20 cellular contexts compared by ENCODE assay signal in genomic region chrX:47814853-47815252, GRCh38. TPM values are rescaled to one million over a fixed set of nuclear protein-coding genes. Genes with fewer than 3 reads are reported as not detected.
DNase-seq lines count a peak whose midpoint lies in the region; ATAC-seq and TF ChIP-seq lines count a peak whose summit lies in the region.
"Had no signal": no experiment of that assay in that cellular context is flagged by ENCODE, and none has a peak within 500 bp of the region (broad histone marks: within the 10 kb centered on the region; RNA-seq: fewer than 3 reads in every experiment).

No MANE protein-coding gene starts in this region.

- ATAC-seq in Right ventricle myocardium superior (ENCODE audit: poor library complexity) (peak; percentile 55), mucosa of descending colon (peak; percentile 53), HG02763 (IDR thresholded peaks at IDR 0.05; ENCODE audit: unreplicated experiment) (no peak)

- no peak overlapping the region for H3K9ac ChIP-seq in NT2/D1 (ENCODE audit: insufficient read length, low read depth)

- TF ChIP-seq CTCF in cardiac fibroblast (IDR thresholded peaks at IDR 0.05; ENCODE audit: low read depth, low read length) (peak; percentile 5), mucosa of descending colon (IDR thresholded peaks at IDR 0.05) (no peak)

- H3K4me1 ChIP-seq in NT2/D1 (ENCODE audit: insufficient read depth, insufficient read length), result no peaks in the 10 kb centered on the region
- peaks cover 3% of the 10 kb centered on the region for H3K4me1 ChIP-seq in mucosa of descending colon (ENCODE audit: low read depth)

- no peaks in the 10 kb centered on the region for H3K27me3 ChIP-seq in NT2/D1 (ENCODE audit: insufficient read depth, insufficient read length)
- H3K27me3 ChIP-seq: ovary, stomach had no signal

- intact Hi-C loops in Right ventricle myocardium superior (cut with DNase I) (no loop called here), cardiac septum (cut with DNase I) (no loop called here), mucosa of descending colon (cut with DNase I, micrococcal nuclease) (no loop called here)

- no peak for DNase-seq in Right ventricle myocardium superior
- no peak for DNase-seq in cardiac septum (ENCODE audit: low spot score)
- DNase-seq in NT2/D1 (ENCODE audit: low read depth, low spot score), result peak; percentile 35
- DNase-seq in cardiac fibroblast (ENCODE audit: low read depth in 2 of 2), result peak in 1 of 2 donors; percentile 7
- DNase-seq in mucosa of descending colon, result peak in 1 of 3 donors; percentile 36
- DNase-seq in activated T-cell treated with anti-CD3 and anti-CD28 coated beads, Interleukin-2, amount 50 U/mL, for 48 hours, result no peak
- DNase-seq in hypothalamus (lab: John Stamatoyannopoulos, UW), result no peak
- DNase-seq: activated CD4-positive, alpha-beta T cell treated with anti-CD3 and anti-CD28 coated beads, Interleukin-2, amount 50 U/mL, for 48 hours; activated naive CD4-positive, alpha-beta T cell treated with anti-CD3 and anti-CD28 coated beads, Interleukin-2, amount 10 ng/mL, durations not matched to agents 7 days and 5 days; activated T-cell treated with anti-CD3 and anti-CD28 coated beads, Interleukin-2, amount 50 U/mL, for 1 hour; KG1; naive B cell; NCI-H1417; NCI-H774; ovary; stimulated activated CD4-positive, alpha-beta T cell treated with anti-CD3 and anti-CD28 coated beads, Interleukin-2, amount 100 ng/mL, for 24 hours; stomach had no signal

- no peaks in the 10 kb centered on the region for H3K36me3 ChIP-seq in NT2/D1 (ENCODE audit: insufficient read depth, insufficient read length, low read length)
- H3K36me3 ChIP-seq in mucosa of descending colon (ENCODE audit: low read depth), result no peaks in the 10 kb centered on the region
- H3K36me3 ChIP-seq: ovary, stomach had no signal

- H3K9me3 ChIP-seq in NT2/D1 (ENCODE audit: insufficient read depth, low read length), result peaks cover 27% of the 10 kb centered on the region
- H3K9me3 ChIP-seq in mucosa of descending colon, result no peaks in the 10 kb centered on the region
- H3K9me3 ChIP-seq: ovary, stomach had no signal

- H3K4me3 ChIP-seq in NT2/D1 (ENCODE audit: insufficient read length, low read depth), result no peak overlapping the region
- H3K4me3 ChIP-seq in cardiac fibroblast (replicated peaks in 1 of 2; ENCODE audit: low read depth in 2 of 2, low read length in 2 of 2), result no peak overlapping the region
- H3K4me3 ChIP-seq in mucosa of descending colon, result no peak overlapping the region
- H3K4me3 ChIP-seq: coronary artery, lung, ovary, stomach had no signal

RNA-seq across cellular contexts. Expression of gene ZNF81, which starts 21.8 kb away (rescaled TPM):
- total RNA-seq in Right ventricle myocardium superior (5.3 TPM), cardiac septum (11.7 TPM), mucosa of descending colon (10 to 100 TPM; 11.1 to 18.3 (median 12.9) TPM)
